9 cellular contexts compared by ENCODE assay signal in the genomic region with DNA sequence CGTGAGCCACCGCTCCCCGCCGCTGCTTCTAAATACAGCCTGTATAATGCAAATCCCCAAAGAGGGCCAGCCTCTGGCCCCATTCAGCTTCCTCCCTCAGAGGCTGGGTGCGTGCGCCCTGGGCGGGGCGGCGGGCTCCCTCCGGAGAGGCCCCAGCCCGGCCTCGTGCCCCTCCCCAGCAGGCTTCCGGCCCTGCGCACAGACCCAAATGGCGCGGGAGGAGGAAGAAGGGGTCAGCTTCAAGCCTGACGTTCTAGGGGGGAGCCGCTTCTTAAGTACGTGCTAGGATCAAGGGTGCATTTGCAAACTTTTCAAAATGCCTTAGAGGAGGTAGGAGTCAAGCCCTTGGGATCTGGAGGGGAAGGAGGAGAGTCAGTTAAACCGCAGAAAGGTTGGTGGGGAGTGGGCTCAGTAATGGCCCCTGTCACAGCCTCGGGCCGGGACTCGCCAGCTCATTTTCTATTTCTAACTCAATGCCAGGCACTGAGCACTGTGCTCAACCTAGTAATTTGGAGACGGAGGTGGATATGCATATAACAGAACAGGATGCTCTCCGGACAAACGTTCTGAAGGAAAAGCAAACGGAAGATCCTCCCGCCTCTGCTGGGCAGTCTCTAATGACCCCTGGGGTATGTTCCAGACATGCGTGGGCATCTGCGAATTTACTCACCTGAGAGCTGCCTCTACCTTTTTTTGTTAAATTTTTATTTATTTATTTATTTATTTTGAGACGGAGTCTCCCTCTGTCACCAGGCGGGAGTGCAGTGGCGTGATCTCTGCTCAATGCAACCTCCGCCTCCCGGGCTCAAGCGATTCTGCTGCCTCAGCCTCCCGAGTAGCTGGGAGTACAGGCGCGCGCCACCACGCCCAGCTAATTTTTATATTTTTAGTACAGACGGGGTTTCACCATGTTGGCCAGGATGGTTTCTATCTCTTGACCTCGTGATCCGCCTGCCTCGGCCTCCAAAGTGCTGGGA. TPM values are rescaled to one million over a fixed set of nuclear protein-coding genes. Genes with fewer than 3 reads are reported as not detected.
DNase-seq lines count a peak whose midpoint lies in the region; ATAC-seq and TF ChIP-seq lines count a peak whose summit lies in the region.
"Had no signal": no experiment of that assay in that cellular context is flagged by ENCODE, and none has a peak within 500 bp of the region (broad histone marks: within the 10 kb centered on the region; RNA-seq: fewer than 3 reads in every experiment).

No MANE protein-coding gene starts in this region.

- TF ChIP-seq POLR2A in GM18505 (IDR thresholded peaks at IDR 0.05; ENCODE audit: borderline replicate concordance, extremely low read depth, insufficient read depth, insufficient read length) (peak; percentile 89), Raji (IDR thresholded peaks at IDR 0.05; ENCODE audit: insufficient read depth, low read depth, low read length) (peak; percentile 84), thyroid gland (IDR thresholded peaks at IDR 0.05) (no peak)

- 80% methylated on average over 44 to 45 of the region's 45 CpGs for WGBS in thyroid gland, 2 donors

- H3K4me3 Mint-ChIP-seq in naive thymus-derived CD4-positive, alpha-beta T cell, result peak overlapping the region in 8 of 10 donors; percentile 82 to 96 (median 91)

- H3K9me3 ChIP-seq in naive thymus-derived CD4-positive, alpha-beta T cell (ENCODE audit: control insufficient read depth in 2 of 3, low read length in 3 of 3), result no peaks in the 10 kb centered on the region
- no peaks in the 10 kb centered on the region for H3K9me3 ChIP-seq in thyroid gland

- peaks cover 0 to 16% (median 3%) of the 10 kb centered on the region in 5 donors for H3K36me3 Mint-ChIP-seq in naive thymus-derived CD4-positive, alpha-beta T cell

- in situ Hi-C loops in brain microvascular endothelial cell (cut with HindIII; ENCODE audit: low pct_ligation_motif_present, low sequenced_read_pairs), result no loop called here

- TF ChIP-seq CTCF in brain microvascular endothelial cell (IDR thresholded peaks at IDR 0.05; ENCODE audit: low read depth, low read length, missing control alignments) (no peak), thyroid gland (IDR thresholded peaks at IDR 0.05) (no peak)

- H3K4me1 ChIP-seq in naive thymus-derived CD4-positive, alpha-beta T cell (ENCODE audit: control insufficient read depth in 2 of 2, insufficient read depth in 2 of 2, low read length in 2 of 2), result peaks cover 0 to 6% of the 10 kb centered on the region in 2 donors
- H3K4me1 ChIP-seq in thyroid gland, result peaks cover 26 to 29% of the 10 kb centered on the region in 2 donors

- no peaks in the 10 kb centered on the region for H3K27me3 ChIP-seq in brain microvascular endothelial cell (replicated peaks)
- no peaks in the 10 kb centered on the region for H3K27me3 ChIP-seq in naive thymus-derived CD4-positive, alpha-beta T cell (ENCODE audit: control insufficient read depth in 2 of 2, insufficient read depth in 2 of 2, low read length in 2 of 2)
- H3K27me3 ChIP-seq in thyroid gland, result no peaks in the 10 kb centered on the region

- peak overlapping the region in 7 of 9 donors; percentile 93 to 98 (median 95) for H3K27ac Mint-ChIP-seq in naive thymus-derived CD4-positive, alpha-beta T cell

- no peaks in the 10 kb centered on the region for H3K27me3 Mint-ChIP-seq in naive thymus-derived CD4-positive, alpha-beta T cell

- ATAC-seq in GM18505 (IDR thresholded peaks at IDR 0.05; ENCODE audit: unreplicated experiment) (peak; percentile 91), HG02852 (IDR thresholded peaks at IDR 0.05; ENCODE audit: unreplicated experiment) (peak; percentile 94)
- ATAC-seq in naive thymus-derived CD4-positive, alpha-beta T cell, result no peak

- CTCF ChIA-PET in naive thymus-derived CD4-positive, alpha-beta T cell (lab: Charles Lee), result no interaction called here

- H3K9me3 Mint-ChIP-seq in naive thymus-derived CD4-positive, alpha-beta T cell, result peaks cover 0 to 2% (median 0%) of the 10 kb centered on the region in 11 donors

- DNase-seq in brain microvascular endothelial cell, result no peak
- peak in 6 of 9 donors; percentile 54 to 88 (median 70) for DNase-seq in naive thymus-derived CD4-positive, alpha-beta T cell
- no peak for DNase-seq in thyroid gland
- no peak for DNase-seq in NCI-H748 (lab: John Stamatoyannopoulos, UW; ENCODE audit: unreplicated experiment)
- DNase-seq in middle frontal gyrus (ENCODE audit: extremely low spot score, low spot score), result no peak

- peaks cover 7 to 47% (median 34%) of the 10 kb centered on the region in 7 donors for H3K4me1 Mint-ChIP-seq in naive thymus-derived CD4-positive, alpha-beta T cell

- H3K36me3 ChIP-seq in brain microvascular endothelial cell (replicated peaks) (no peaks in the 10 kb centered on the region), thyroid gland (no peaks in the 10 kb centered on the region)
- H3K36me3 ChIP-seq in naive thymus-derived CD4-positive, alpha-beta T cell (ENCODE audit: control insufficient read depth in 2 of 3, insufficient read depth in 3 of 3, low read length in 3 of 3), result no peaks in the 10 kb centered on the region

- H3K27ac ChIP-seq in brain microvascular endothelial cell (peak overlapping the region; percentile 79), thyroid gland (peak overlapping the region in 2 of 3 donors; percentile 64 to 91)
- H3K27ac ChIP-seq in naive thymus-derived CD4-positive, alpha-beta T cell (ENCODE audit: low read depth, low read length), result peak overlapping the region; percentile 72

- H3K4me3 ChIP-seq in brain microvascular endothelial cell (ENCODE audit: low read depth, low read length) (no peak overlapping the region), thyroid gland (replicated peaks in 1 of 3) (no peak overlapping the region)
- H3K4me3 ChIP-seq in naive thymus-derived CD4-positive, alpha-beta T cell (ENCODE audit: low read length), result peak overlapping the region; percentile 53

- intact Hi-C loops in naive thymus-derived CD4-positive, alpha-beta T cell (cut with micrococcal nuclease), result loop anchor here in 1 of 2 donors (1.0 to 5.0 kb wide), 6 partner anchors 8 to 120 kb away; no protein-coding TSS in a partner anchor
- intact Hi-C loops in thyroid gland (cut with DNase I), result no loop called here

- POLR2A ChIA-PET in naive thymus-derived CD4-positive, alpha-beta T cell (lab: Charles Lee), result no interaction called here

RNA-seq across cellular contexts. Expression of a gene that starts 32.3 kb away (rescaled TPM):
- 10 to 100 TPM in 1 of 5 experiments, 1 to 10 TPM in 3, under 1 TPM in 1; 0.84 to 11.2 (median 2.1) TPM for total RNA-seq in naive thymus-derived CD4-positive, alpha-beta T cell
- 10 to 100 TPM in 1 of 2 donors, 1 to 10 TPM in 1; 8.8 to 10.0 TPM for polyA plus RNA-seq in naive thymus-derived CD4-positive, alpha-beta T cell
- total RNA-seq in thyroid gland, result 1 to 10 TPM in 3 of 4 donors, under 1 TPM in 1; 0.49 to 7.2 (median 2.0) TPM
- total RNA-seq: LHCN-M2 had no signal

Comparison
In these comparisons a context has a peak if more than half of its experiments do, and no peak if none do; other contexts are left out.
1. POLR2A ChIP-seq: peak in GM18505 (single experiment) and Raji (single experiment); none in thyroid gland (0 of 2).
2. DNase-seq: peak in naive thymus-derived CD4-positive, alpha-beta T cell (6 of 9); none in brain microvascular endothelial cell (single experiment), thyroid gland (0 of 2), NCI-H748 (single experiment) and middle frontal gyrus (single experiment).
3. Peak in every context shown above with its lines, with median percentiles within 50 percentile points of each other: H3K27ac ChIP-seq.